ENCODE assay signal across 21 cellular contexts in the genomic region with DNA sequence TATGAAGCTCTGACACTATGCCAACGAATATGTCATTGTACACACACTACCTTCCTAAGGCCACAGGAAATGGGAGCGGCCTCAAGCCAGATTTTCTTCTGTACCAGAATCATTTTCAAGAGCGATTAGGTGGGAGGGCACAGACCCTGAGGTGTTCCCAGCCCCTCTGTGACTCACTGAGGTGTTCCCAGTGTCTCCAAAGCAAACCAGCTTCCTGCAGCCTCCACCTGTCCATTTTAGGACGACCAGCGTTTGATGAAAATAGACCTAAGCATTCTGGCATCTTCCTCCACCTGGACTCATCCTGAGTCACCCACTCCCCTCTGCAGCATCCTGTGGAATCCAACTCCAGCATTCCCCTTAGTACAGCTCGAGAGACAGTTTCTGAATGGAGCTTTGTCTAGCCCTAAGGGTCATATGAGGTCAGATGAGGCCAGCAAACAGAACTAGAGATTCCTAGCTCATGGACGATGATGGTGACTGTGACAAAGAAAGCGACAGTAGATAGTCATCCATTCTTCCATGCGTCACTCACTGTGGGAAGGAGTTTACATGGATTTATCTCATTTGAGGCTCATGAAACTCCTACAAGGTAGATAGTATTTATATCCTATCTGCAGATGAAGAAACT.
"Had no signal": no experiment of that assay in that cellular context is flagged by ENCODE, and none has a peak within 500 bp of the region (broad histone marks: within the 10 kb centered on the region; RNA-seq: fewer than 3 reads in every experiment).

No MANE protein-coding gene starts in this region.

- H3K4me1 ChIP-seq: gastroesophageal sphincter, heart right ventricle, tibial artery, uterus had no signal

- H2AFZ ChIP-seq: parathyroid adenoma had no signal

- H3K9ac ChIP-seq: parathyroid adenoma had no signal

- H3K4me3 ChIP-seq: cardiac muscle cell, gastroesophageal sphincter, heart right ventricle, tibial artery, uterus had no signal

- H3K9me3 ChIP-seq: gastroesophageal sphincter, heart right ventricle, tibial artery, uterus had no signal

- H3K27me3 ChIP-seq: cardiac muscle cell, gastroesophageal sphincter, heart right ventricle, tibial artery, uterus had no signal

- H3K36me3 ChIP-seq: cardiac muscle cell, gastroesophageal sphincter, heart right ventricle, tibial artery, uterus had no signal

- ATAC-seq: activated naive CD4-positive, alpha-beta T cell treated with anti-CD3 and anti-CD28 coated beads, Interleukin-2, amount 50 U/mL, for 72 hours; esophagus mucosa; gastroesophageal sphincter; heart right ventricle had no signal

- H3K27ac ChIP-seq: cardiac muscle cell, gastroesophageal sphincter, heart right ventricle, parathyroid adenoma, tibial artery, uterus, VCaP had no signal

- DNase-seq: activated CD4-positive, alpha-beta T cell treated with anti-CD3 and anti-CD28 coated beads, Interleukin-2, amount 50 U/mL, for 4 hours; activated CD4-positive, CD25-positive, alpha-beta regulatory T cell treated with anti-CD3 and anti-CD28 coated beads, Interleukin-2, amount 50 U/mL, for 72 hours; activated gamma-delta T cell treated with Interleukin-2 at 50 U/mL for 16 hours; effector CD8-positive, alpha-beta T cell; heart right ventricle; kidney glomerular epithelial cell; natural killer cell; retina; stimulated activated CD4-positive, alpha-beta T cell treated with anti-CD3 and anti-CD28 coated beads, Interleukin-12 subunit alpha, Interleukin-12 subunit beta, amount 100 ng/mL, for 4 hours; stimulated activated CD4-positive, alpha-beta T cell treated with anti-CD3 and anti-CD28 coated beads, Interleukin-1b, Interleukin-23, amount 100 ng/mL, for 48 hours; stimulated activated CD8-positive, alpha-beta memory T cell treated with anti-CD3 and anti-CD28 coated beads, Interleukin-4, amount 100 ng/mL, for 48 hours; stimulated activated naive CD4-positive, alpha-beta T cell; T-helper 2 cell; tibial artery; uterus had no signal
